In the genomic region with DNA sequence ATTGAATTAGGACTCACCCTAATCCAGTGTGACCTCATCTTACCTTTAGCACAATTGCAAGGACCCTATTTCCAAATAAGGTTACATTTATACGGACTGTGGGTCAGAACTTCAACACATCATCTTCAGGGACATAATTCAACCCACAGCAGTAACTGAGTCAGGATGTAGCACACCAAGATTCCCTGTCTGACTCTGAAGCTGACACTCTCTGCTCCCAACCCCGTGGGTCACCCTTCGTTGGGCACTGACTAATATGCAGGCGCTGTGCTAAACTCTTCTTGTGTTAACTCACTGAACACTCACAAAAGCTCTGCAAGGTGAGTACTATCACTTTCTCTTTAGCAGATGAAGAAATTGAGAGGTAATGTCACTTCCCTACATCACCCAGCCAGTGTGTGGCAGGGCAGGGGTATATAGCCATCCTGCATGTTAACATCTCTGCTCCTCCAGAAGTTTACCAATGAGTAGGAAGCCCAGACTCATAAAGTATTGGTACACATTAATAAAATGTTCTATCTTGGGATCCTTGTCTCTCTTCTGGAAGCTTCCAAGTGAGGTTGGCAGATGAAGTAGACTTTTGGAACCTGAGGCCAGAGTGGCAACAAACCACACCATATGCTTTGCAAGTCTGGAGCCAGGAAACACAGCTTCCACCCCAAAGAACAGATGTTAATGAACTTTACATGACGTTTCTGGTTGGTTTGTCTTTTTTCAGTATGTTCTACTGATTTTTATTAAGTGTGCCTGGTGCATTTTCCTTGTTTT, we compare ENCODE assay signal across 1 cellular context.
TF ChIP-seq lines count a peak whose summit lies in the region.

No MANE protein-coding gene starts in this region.

TF ChIP-seq in GM12878, 131 proteins besides CTCF, POLR2A, EP300 and RAD21 (continued from another document):
- TF ChIP-seq IKZF2 (IDR thresholded peaks at IDR 0.05) (peak; percentile 11 to 14; a peak in 1 of 4 replicates), NBN (IDR thresholded peaks at IDR 0.05) (no peak), FOXM1 (IDR thresholded peaks at IDR 0.05; ENCODE audit: low read depth, low read length) (no peak)
- TF ChIP-seq, protein P1, sequence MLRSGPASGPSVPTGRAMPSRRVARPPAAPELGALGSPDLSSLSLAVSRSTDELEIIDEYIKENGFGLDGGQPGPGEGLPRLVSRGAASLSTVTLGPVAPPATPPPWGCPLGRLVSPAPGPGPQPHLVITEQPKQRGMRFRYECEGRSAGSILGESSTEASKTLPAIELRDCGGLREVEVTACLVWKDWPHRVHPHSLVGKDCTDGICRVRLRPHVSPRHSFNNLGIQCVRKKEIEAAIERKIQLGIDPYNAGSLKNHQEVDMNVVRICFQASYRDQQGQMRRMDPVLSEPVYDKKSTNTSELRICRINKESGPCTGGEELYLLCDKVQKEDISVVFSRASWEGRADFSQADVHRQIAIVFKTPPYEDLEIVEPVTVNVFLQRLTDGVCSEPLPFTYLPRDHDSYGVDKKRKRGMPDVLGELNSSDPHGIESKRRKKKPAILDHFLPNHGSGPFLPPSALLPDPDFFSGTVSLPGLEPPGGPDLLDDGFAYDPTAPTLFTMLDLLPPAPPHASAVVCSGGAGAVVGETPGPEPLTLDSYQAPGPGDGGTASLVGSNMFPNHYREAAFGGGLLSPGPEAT (IDR thresholded peaks at IDR 0.05; ENCODE audit: low read depth) = no peak
